ENCODE assay signal across 9 cellular contexts in the genomic region with DNA sequence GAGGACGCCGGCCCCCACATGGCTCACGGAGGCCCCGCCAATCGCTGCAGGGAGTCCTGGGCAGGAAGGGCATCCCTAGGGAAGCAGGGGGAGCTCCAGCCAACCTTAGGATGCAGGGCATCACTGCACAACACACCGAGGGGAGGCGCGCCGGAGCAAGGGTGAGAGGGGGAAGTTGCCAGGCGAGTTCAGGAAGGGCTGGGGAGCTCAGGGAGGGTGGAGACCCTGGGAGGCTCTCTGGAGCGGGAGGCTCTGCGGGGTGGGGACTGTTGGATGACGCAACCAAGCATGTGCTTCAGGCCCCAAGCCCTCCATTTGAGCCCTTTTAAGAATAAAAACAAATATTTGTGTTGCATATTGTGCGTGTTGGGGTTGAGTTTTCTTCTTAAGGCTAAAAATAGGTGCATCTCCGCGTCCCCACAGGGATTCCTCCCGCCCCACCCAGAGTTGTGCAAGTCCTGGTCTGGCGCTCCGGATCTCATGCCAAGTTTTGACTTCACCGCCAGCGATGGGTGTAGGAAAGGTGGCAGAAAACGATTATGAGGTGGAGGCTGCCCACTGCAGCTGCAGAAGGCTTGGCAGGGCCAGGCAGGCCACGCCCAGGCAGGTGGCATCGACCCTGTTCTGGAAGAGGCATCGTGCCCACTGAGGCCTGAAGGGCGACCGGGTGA.
DNase-seq lines count a peak whose midpoint lies in the region; ATAC-seq and TF ChIP-seq lines count a peak whose summit lies in the region.
"Had no signal": no experiment of that assay in that cellular context is flagged by ENCODE, and none has a peak within 500 bp of the region (broad histone marks: within the 10 kb centered on the region; RNA-seq: fewer than 3 reads in every experiment).

No MANE protein-coding gene starts in this region.

- no peak overlapping the region for H3K4me3 ChIP-seq in fibroblast of mammary gland (ENCODE audit: control insufficient read depth, low read depth, low read length)

- H3K36me3 Mint-ChIP-seq in type B pancreatic cell = no peaks in the 10 kb centered on the region
- no peaks in the 10 kb centered on the region for H3K36me3 Mint-ChIP-seq in endothelial cell (ENCODE audit: low read depth, unreplicated experiment)
- H3K36me3 Mint-ChIP-seq: activated naive CD4-positive, alpha-beta T cell treated with anti-CD3 and anti-CD28 coated beads, Interleukin-2, amount 50 U/mL, for 72 hours had no signal

- peak; percentile 15 for DNase-seq in NCI-H2107 treated with DMSO at 0.1 percent for 48 hours (lab: John Stamatoyannopoulos, UW; ENCODE audit: unreplicated experiment)
- DNase-seq in NCI-H2107 (lab: John Stamatoyannopoulos, UW) = no peak
- peak; percentile 33 for DNase-seq in NCI-H774 (lab: John Stamatoyannopoulos, UW)
- peak; percentile 45 for DNase-seq in fibroblast of mammary gland (ENCODE audit: low read depth)
- DNase-seq in type B pancreatic cell (ENCODE audit: extremely low spot score, unreplicated experiment) = no peak
- no peak for DNase-seq in NCI-H128 (lab: John Stamatoyannopoulos, UW; ENCODE audit: unreplicated experiment)
- no peak for DNase-seq in endothelial cell (ENCODE audit: low spot score)

- TF ChIP-seq CTCF in fibroblast of mammary gland (conservative IDR thresholded peaks at IDR 0.05; ENCODE audit: control insufficient read depth, insufficient read depth, low read depth, low read length) = no peak
- no peak for TF ChIP-seq CTCF in type B pancreatic cell (conservative IDR thresholded peaks at IDR 0.05)
- TF ChIP-seq CTCF in endothelial cell (IDR thresholded peaks at IDR 0.05; ENCODE audit: unreplicated experiment) = no peak

- peaks cover 5% of the 10 kb centered on the region for H3K4me1 Mint-ChIP-seq in type B pancreatic cell (ENCODE audit: unreplicated experiment)
- H3K4me1 Mint-ChIP-seq in endothelial cell (ENCODE audit: unreplicated experiment) = no peaks in the 10 kb centered on the region

- peaks cover 12% of the 10 kb centered on the region for H3K27me3 Mint-ChIP-seq in type B pancreatic cell
- peaks cover 8% of the 10 kb centered on the region for H3K27me3 Mint-ChIP-seq in endothelial cell (ENCODE audit: unreplicated experiment)

- H3K4me3 Mint-ChIP-seq in type B pancreatic cell (no peak overlapping the region), endothelial cell (ENCODE audit: unreplicated experiment) (no peak overlapping the region)

- H3K27ac Mint-ChIP-seq in type B pancreatic cell (peak overlapping the region; percentile 16), endothelial cell (ENCODE audit: unreplicated experiment) (no peak overlapping the region)
- H3K27ac Mint-ChIP-seq: activated naive CD4-positive, alpha-beta T cell treated with anti-CD3 and anti-CD28 coated beads, Interleukin-2, amount 50 U/mL, for 72 hours had no signal

- H3K9me3 Mint-ChIP-seq in type B pancreatic cell = peaks cover 6% of the 10 kb centered on the region
- no peaks in the 10 kb centered on the region for H3K9me3 Mint-ChIP-seq in endothelial cell (ENCODE audit: unreplicated experiment)

- ATAC-seq in GM21529 (IDR thresholded peaks at IDR 0.05; ENCODE audit: unreplicated experiment) = no peak
- ATAC-seq: activated naive CD4-positive, alpha-beta T cell treated with anti-CD3 and anti-CD28 coated beads, Interleukin-2, amount 50 U/mL, for 72 hours had no signal

Comparison
In these comparisons a context has a peak if more than half of its experiments do, and no peak if none do; other contexts are left out.
1. DNase-seq: peak in NCI-H2107 treated with DMSO at 0.1 percent for 48 hours (single experiment), NCI-H774 (single experiment) and fibroblast of mammary gland (single experiment); none in NCI-H2107 (single experiment), type B pancreatic cell (single experiment), NCI-H128 (single experiment) and endothelial cell (single experiment).